27 cellular contexts compared by ENCODE assay signal in the genomic region with DNA sequence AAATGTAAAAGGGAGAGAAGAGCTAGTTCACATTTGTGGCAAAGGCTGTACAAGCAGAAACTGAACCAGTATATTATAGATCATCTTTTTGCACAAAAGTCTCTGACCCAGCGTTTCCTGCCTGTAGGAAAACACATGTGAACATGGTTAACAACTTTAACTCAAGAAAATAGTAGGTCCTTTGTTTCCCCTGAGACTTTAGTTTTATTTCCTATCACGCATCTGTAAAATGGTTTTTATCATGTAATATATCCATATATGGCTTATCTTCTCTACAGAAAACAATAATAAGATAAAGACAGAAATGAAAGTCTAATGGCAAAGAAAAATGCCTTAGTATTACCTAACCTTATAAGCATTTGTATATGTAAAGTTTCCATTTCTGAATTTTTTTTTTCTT. TPM values are rescaled to one million over a fixed set of nuclear protein-coding genes. Genes with fewer than 3 reads are reported as not detected.
"Had no signal": no experiment of that assay in that cellular context is flagged by ENCODE, and none has a peak within 500 bp of the region (broad histone marks: within the 10 kb centered on the region; RNA-seq: fewer than 3 reads in every experiment).

No MANE protein-coding gene starts in this region.

- H3K4me3 Mint-ChIP-seq: activated B cell treated with CpG ODN at 0.5 μM for 24 hours; activated CD4-positive, alpha-beta T cell treated with anti-CD3 and anti-CD28 coated beads, Interleukin-2, amount 10 ng/mL, durations not matched to agents 7 days and 5 days; activated naive CD4-positive, alpha-beta T cell treated with anti-CD3 and anti-CD28 coated beads, Interleukin-2, amount 10 ng/mL, durations not matched to agents 7 days and 5 days; activated naive CD8-positive, alpha-beta T cell treated with anti-CD3 and anti-CD28 coated beads for 36 hours had no signal

- FAIRE-seq: bronchial epithelial cell, TTC549 had no signal

- ATAC-seq: PC-3 had no signal

- H3K9me3 ChIP-seq: MG63 had no signal

- H3K27me3 Mint-ChIP-seq: activated B cell treated with CpG ODN at 0.5 μM for 24 hours; activated naive CD4-positive, alpha-beta T cell treated with anti-CD3 and anti-CD28 coated beads, Interleukin-2, amount 10 ng/mL, durations not matched to agents 7 days and 5 days had no signal

- H3K27ac Mint-ChIP-seq: activated B cell treated with CpG ODN at 0.5 μM for 24 hours; activated CD4-positive, alpha-beta memory T cell treated with anti-CD3 and anti-CD28 coated beads, Interleukin-2, amount 10 ng/mL, durations not matched to agents 7 days and 5 days; activated naive CD4-positive, alpha-beta T cell treated with anti-CD3 and anti-CD28 coated beads, Interleukin-2, amount 10 ng/mL, durations not matched to agents 7 days and 5 days; activated naive CD8-positive, alpha-beta T cell treated with anti-CD3 and anti-CD28 coated beads for 36 hours; T-helper 1 cell treated with Interleukin-12 subunit alpha and Interleukin-12 subunit beta and Interleukin-4 antibody, amounts not matched to agents 30 μg/mL and 1 μg/mL, for 36 hours had no signal

- H3K9me3 Mint-ChIP-seq: activated B cell treated with CpG ODN at 0.5 μM for 24 hours; activated CD4-positive, alpha-beta memory T cell treated with anti-CD3 and anti-CD28 coated beads, Interleukin-2, amount 10 ng/mL, durations not matched to agents 7 days and 5 days; activated CD4-positive, alpha-beta T cell treated with anti-CD3 and anti-CD28 coated beads, Interleukin-2, amount 10 ng/mL, durations not matched to agents 7 days and 5 days; activated naive CD4-positive, alpha-beta T cell treated with anti-CD3 and anti-CD28 coated beads, Interleukin-2, amount 10 ng/mL, durations not matched to agents 7 days and 5 days; activated naive CD8-positive, alpha-beta T cell treated with anti-CD3 and anti-CD28 coated beads for 36 hours; activated T-helper 2 cell treated with anti-CD3 and anti-CD28 coated beads, Interferon-gamma antibody, Interleukin-2, Interleukin-4, amounts not matched to agents 10 μg/mL and 5 μg/mL and 100 μg/mL, durations not matched to agents 14 hours and 24 hours and 36 hours; T-helper 1 cell treated with Interleukin-12 subunit alpha and Interleukin-12 subunit beta and Interleukin-4 antibody, amounts not matched to agents 30 μg/mL and 1 μg/mL, for 36 hours had no signal

- H3K4me3 ChIP-seq: MG63 had no signal

- DNase-seq: activated B cell treated with CpG ODN at 0.5 μM for 24 hours; activated CD4-positive, alpha-beta memory T cell treated with anti-CD3 and anti-CD28 coated beads, Interleukin-2, amount 10 ng/mL, durations not matched to agents 7 days and 5 days; activated CD4-positive, alpha-beta T cell treated with anti-CD3 and anti-CD28 coated beads for 1 hour; activated CD4-positive, alpha-beta T cell treated with anti-CD3 and anti-CD28 coated beads, Interleukin-2, amount 10 ng/mL, durations not matched to agents 7 days and 5 days; activated gamma-delta T cell treated with Interleukin-2 at 50 U/mL for 16 hours; activated naive CD4-positive, alpha-beta T cell treated with anti-CD3 and anti-CD28 coated beads, Interleukin-2, amount 10 ng/mL, durations not matched to agents 7 days and 5 days; activated naive CD8-positive, alpha-beta T cell treated with anti-CD3 and anti-CD28 coated beads for 36 hours; activated T-cell treated with anti-CD3 and anti-CD28 coated beads for 4 hours; activated T-cell treated with anti-CD3 and anti-CD28 coated beads, Interleukin-2, amount 50 U/mL, for 48 hours; MG63; MV-4-11; NCI-H1092 treated with DMSO at 0.1 percent for 48 hours; NCI-H1436; NCI-H1694 treated with DMSO at 0.1 percent for 48 hours; NCI-H2029 treated with DMSO at 0.1 percent for 48 hours; NCI-H345; NCI-H510A; NCI-H69; NK-92 treated with Interleukin-12 subunit alpha and Interleukin-12 subunit beta, amount 100 ng/mL, for 24 hours; PC-3; SHP77 treated with DMSO at 0.1 percent for 48 hours; T1000 had no signal

RNA-seq across cellular contexts. Expression of a gene that starts 12.5 kb away (rescaled TPM):
- total RNA-seq: bronchial epithelial cell, PC-3, SK-MEL-5 had no signal
